1 cellular context compared by ENCODE assay signal in the genomic region with DNA sequence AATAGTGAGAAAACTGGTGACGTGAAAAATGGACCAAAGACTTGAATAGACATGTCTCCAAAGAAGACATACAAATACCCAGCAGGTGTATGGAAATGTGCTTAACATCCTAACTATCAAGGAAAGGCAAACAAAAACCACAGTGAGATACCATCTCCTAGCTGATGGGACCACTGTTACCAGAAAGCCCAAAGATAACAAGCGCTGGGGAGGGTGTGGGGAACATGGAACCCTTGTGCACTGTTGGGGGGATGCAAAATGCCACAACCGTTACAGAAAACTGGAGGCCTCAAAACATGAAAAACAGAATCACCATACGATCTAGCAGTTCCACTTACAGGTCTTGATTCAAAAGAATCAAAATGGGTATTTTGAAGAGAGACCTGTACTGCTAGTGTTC.
TF ChIP-seq lines count a peak whose summit lies in the region.

No MANE protein-coding gene starts in this region.

TF ChIP-seq in HepG2, 621 proteins besides CTCF, POLR2A, EP300 and RAD21:
- TF ChIP-seq, protein P1, sequence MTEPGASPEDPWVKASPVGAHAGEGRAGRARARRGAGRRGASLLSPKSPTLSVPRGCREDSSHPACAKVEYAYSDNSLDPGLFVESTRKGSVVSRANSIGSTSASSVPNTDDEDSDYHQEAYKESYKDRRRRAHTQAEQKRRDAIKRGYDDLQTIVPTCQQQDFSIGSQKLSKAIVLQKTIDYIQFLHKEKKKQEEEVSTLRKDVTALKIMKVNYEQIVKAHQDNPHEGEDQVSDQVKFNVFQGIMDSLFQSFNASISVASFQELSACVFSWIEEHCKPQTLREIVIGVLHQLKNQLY (CRISPR knock-in tag; IDR thresholded peaks at IDR 0.05), result no peak
- TF ChIP-seq DMAP1 (CRISPR knock-in tag; IDR thresholded peaks at IDR 0.05) (no peak), RBM22 (optimal IDR thresholded peaks at IDR 0.05; ENCODE audit: low read length) (peak; percentile 70), ZNF367 (CRISPR knock-in tag; IDR thresholded peaks at IDR 0.05; ENCODE audit: borderline replicate concordance) (no peak), NFRKB (IDR thresholded peaks at IDR 0.05) (no peak)
